In the genomic region with DNA sequence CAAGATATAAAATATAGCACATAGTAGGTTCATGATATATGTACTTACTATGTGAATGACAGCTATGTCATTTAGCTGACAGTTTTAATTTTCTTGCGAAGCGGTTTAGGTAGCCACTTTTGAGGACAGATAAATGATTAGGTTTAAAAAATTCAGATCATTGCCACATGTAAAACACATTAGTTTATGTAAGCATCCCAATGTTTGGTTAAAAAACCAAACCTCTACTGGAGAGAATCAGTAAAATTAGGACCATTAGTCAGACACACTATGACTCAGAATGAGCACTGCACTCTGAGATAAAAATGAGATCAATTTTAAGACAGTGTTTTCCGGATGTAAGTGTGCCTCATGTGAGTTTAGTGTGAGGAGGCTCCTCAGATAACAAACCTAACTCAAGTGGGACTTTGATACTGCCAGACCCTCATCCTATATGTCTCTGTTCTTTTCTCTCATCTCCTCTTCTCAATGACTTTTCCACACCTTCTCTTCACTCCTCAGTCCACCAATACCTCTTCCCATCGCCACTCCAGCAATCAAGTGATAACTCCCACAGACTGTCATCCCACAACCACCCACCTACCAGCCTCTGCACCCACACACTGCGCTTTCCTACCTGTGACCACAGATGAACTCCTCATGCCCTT, we compare ENCODE assay signal across 14 cellular contexts. TPM values are rescaled to one million over a fixed set of nuclear protein-coding genes. Genes with fewer than 3 reads are reported as not detected.
A peak's percentile ranks its signal among the peaks of the same experiment; 100 is the strongest.
DNase-seq lines count a peak whose midpoint lies in the region; TF ChIP-seq lines count a peak whose summit lies in the region.
"Had no signal": no experiment of that assay in that cellular context is flagged by ENCODE, and none has a peak within 500 bp of the region (broad histone marks: within the 10 kb centered on the region; RNA-seq: fewer than 3 reads in every experiment).

No MANE protein-coding gene starts in this region.

- no peaks in the 10 kb centered on the region for H3K36me3 ChIP-seq in Peyer's patch
- H3K36me3 ChIP-seq: MG63, upper lobe of left lung had no signal

- POLR2A ChIA-PET in activated CD4-positive, alpha-beta memory T cell treated with anti-CD3 and anti-CD28 coated beads for 36 hours (lab: Charles Lee) = interaction anchor here (1.2 kb wide), 1 partner anchor 171 kb away, joined by 3 read pairs; no protein-coding TSS in a partner anchor
- POLR2A ChIA-PET in activated CD4-positive, alpha-beta memory T cell treated with anti-CD3 and anti-CD28 coated beads, Interleukin-2, amount 10 ng/mL, durations not matched to agents 7 days and 5 days (lab: Charles Lee) = no interaction called here

- H3K4me3 ChIP-seq in astrocyte of the spinal cord (ENCODE audit: low read depth, low read length) (no peak overlapping the region), Peyer's patch (no peak overlapping the region)
- H3K4me3 ChIP-seq: MG63, upper lobe of left lung had no signal

- CTCF ChIA-PET in activated CD4-positive, alpha-beta memory T cell treated with anti-CD3 and anti-CD28 coated beads for 36 hours (lab: Charles Lee) = interaction anchor here (0.7 to 1.9 kb wide), 4 partner anchors 26 to 101 kb away, joined by 3 to 6 read pairs (median 4); no protein-coding TSS in a partner anchor
- CTCF ChIA-PET in activated CD4-positive, alpha-beta memory T cell treated with anti-CD3 and anti-CD28 coated beads, Interleukin-2, amount 10 ng/mL, durations not matched to agents 7 days and 5 days (lab: Charles Lee) = interaction anchor here (0.7 to 1.0 kb wide), 2 partner anchors 37 to 40 kb away, joined by 3 read pairs; no protein-coding TSS in a partner anchor

- no peaks in the 10 kb centered on the region for H3K9me3 Mint-ChIP-seq in activated CD4-positive, alpha-beta memory T cell treated with anti-CD3 and anti-CD28 coated beads for 36 hours
- no peaks in the 10 kb centered on the region for H3K9me3 Mint-ChIP-seq in activated CD4-positive, alpha-beta memory T cell treated with anti-CD3 and anti-CD28 coated beads, Interleukin-2, amount 10 ng/mL, durations not matched to agents 7 days and 5 days

- H3K27ac ChIP-seq in Peyer's patch = no peak overlapping the region
- H3K27ac ChIP-seq: upper lobe of left lung had no signal

- no peak overlapping the region for H3K4me3 Mint-ChIP-seq in activated CD4-positive, alpha-beta memory T cell treated with anti-CD3 and anti-CD28 coated beads for 36 hours
- H3K4me3 Mint-ChIP-seq in activated CD4-positive, alpha-beta memory T cell treated with anti-CD3 and anti-CD28 coated beads, Interleukin-2, amount 10 ng/mL, durations not matched to agents 7 days and 5 days = no peak overlapping the region
- H3K4me3 Mint-ChIP-seq: nephron progenitor cell had no signal

- H3K4me1 Mint-ChIP-seq in activated CD4-positive, alpha-beta memory T cell treated with anti-CD3 and anti-CD28 coated beads for 36 hours (ENCODE audit: low read depth) = peaks cover 24% of the 10 kb centered on the region
- H3K4me1 Mint-ChIP-seq in activated CD4-positive, alpha-beta memory T cell treated with anti-CD3 and anti-CD28 coated beads, Interleukin-2, amount 10 ng/mL, durations not matched to agents 7 days and 5 days = peaks cover 28% of the 10 kb centered on the region
- H3K4me1 Mint-ChIP-seq: nephron progenitor cell had no signal

- no peaks in the 10 kb centered on the region for H3K4me1 ChIP-seq in Peyer's patch
- H3K4me1 ChIP-seq: upper lobe of left lung had no signal

- no peak for TF ChIP-seq POLR2A in Peyer's patch (IDR thresholded peaks at IDR 0.05)

- H3K27me3 ChIP-seq in Peyer's patch = no peaks in the 10 kb centered on the region
- H3K27me3 ChIP-seq: MG63, upper lobe of left lung had no signal

- H3K27ac Mint-ChIP-seq in activated CD4-positive, alpha-beta memory T cell treated with anti-CD3 and anti-CD28 coated beads for 36 hours = peak overlapping the region; percentile 40
- no peak overlapping the region for H3K27ac Mint-ChIP-seq in activated CD4-positive, alpha-beta memory T cell treated with anti-CD3 and anti-CD28 coated beads, Interleukin-2, amount 10 ng/mL, durations not matched to agents 7 days and 5 days
- H3K27ac Mint-ChIP-seq: nephron progenitor cell had no signal

- intact Hi-C loops in activated CD4-positive, alpha-beta memory T cell treated with anti-CD3 and anti-CD28 coated beads for 36 hours (cut with micrococcal nuclease) = loop anchor here (5.0 kb wide), 1 partner anchor 176 kb away; no protein-coding TSS in a partner anchor

- no peaks in the 10 kb centered on the region for H3K9me3 ChIP-seq in Peyer's patch
- H3K9me3 ChIP-seq: MG63, upper lobe of left lung had no signal

- no peaks in the 10 kb centered on the region for H3K36me3 Mint-ChIP-seq in activated CD4-positive, alpha-beta memory T cell treated with anti-CD3 and anti-CD28 coated beads for 36 hours
- H3K36me3 Mint-ChIP-seq in activated CD4-positive, alpha-beta memory T cell treated with anti-CD3 and anti-CD28 coated beads, Interleukin-2, amount 10 ng/mL, durations not matched to agents 7 days and 5 days (ENCODE audit: low read depth) = no peaks in the 10 kb centered on the region

- TF ChIP-seq CTCF in astrocyte of the spinal cord (IDR thresholded peaks at IDR 0.05; ENCODE audit: low read depth, low read length) (no peak), Peyer's patch (IDR thresholded peaks at IDR 0.05) (no peak)

- H3K27me3 Mint-ChIP-seq in activated CD4-positive, alpha-beta memory T cell treated with anti-CD3 and anti-CD28 coated beads for 36 hours = peaks cover 36% of the 10 kb centered on the region
- peaks cover 11% of the 10 kb centered on the region for H3K27me3 Mint-ChIP-seq in activated CD4-positive, alpha-beta memory T cell treated with anti-CD3 and anti-CD28 coated beads, Interleukin-2, amount 10 ng/mL, durations not matched to agents 7 days and 5 days

- peak; percentile 25 for DNase-seq in activated CD4-positive, alpha-beta memory T cell treated with anti-CD3 and anti-CD28 coated beads for 36 hours
- DNase-seq in activated CD4-positive, alpha-beta memory T cell treated with anti-CD3 and anti-CD28 coated beads, Interleukin-2, amount 10 ng/mL, durations not matched to agents 7 days and 5 days = no peak
- DNase-seq in HS-5 (ENCODE audit: low read depth) (peak; percentile 65), astrocyte of the spinal cord (ENCODE audit: low read depth, low spot score) (peak; percentile 51), renal cortical epithelial cell (ENCODE audit: low read depth) (peak; percentile 48), Peyer's patch (no peak), NCI-H1417 treated with DMSO at 0.1 percent for 48 hours (lab: John Stamatoyannopoulos, UW) (no peak)
- no peak for DNase-seq in stimulated activated CD4-positive, alpha-beta T cell treated with anti-CD3 and anti-CD28 coated beads, Interleukin-12 subunit alpha, Interleukin-12 subunit beta, amount 100 ng/mL, for 4 hours
- DNase-seq: ACHN; MG63; nephron progenitor cell; stimulated activated CD4-positive, alpha-beta T cell treated with anti-CD3 and anti-CD28 coated beads, Interleukin-4, amount 100 ng/mL, for 4 hours; upper lobe of left lung had no signal

- in situ Hi-C loops in astrocyte of the spinal cord (cut with HindIII; ENCODE audit: low sequenced_read_pairs) = no loop called here

RNA-seq across cellular contexts. Expression of a gene that starts 6.8 kb away (rescaled TPM):
- total RNA-seq in activated CD4-positive, alpha-beta memory T cell treated with anti-CD3 and anti-CD28 coated beads for 36 hours = not detected
- not detected for total RNA-seq in activated CD4-positive, alpha-beta memory T cell treated with anti-CD3 and anti-CD28 coated beads, Interleukin-2, amount 10 ng/mL, durations not matched to agents 7 days and 5 days
- total RNA-seq in renal cortical epithelial cell (under 0.01 TPM in 1 of 2 replicates, not detected in the other), Peyer's patch (not detected)
- total RNA-seq: T-helper 1 cell treated with Interleukin-12 subunit alpha and Interleukin-12 subunit beta and Interleukin-4 antibody, amounts not matched to agents 30 ng/mL and 1 ng/mL, for 36 hours; upper lobe of left lung had no signal

RNA-seq across cellular contexts. Expression of a gene that starts 47.4 kb away (rescaled TPM):
- total RNA-seq in activated CD4-positive, alpha-beta memory T cell treated with anti-CD3 and anti-CD28 coated beads for 36 hours = not detected
- total RNA-seq in activated CD4-positive, alpha-beta memory T cell treated with anti-CD3 and anti-CD28 coated beads, Interleukin-2, amount 10 ng/mL, durations not matched to agents 7 days and 5 days = under 1 TPM; 0.23 to 0.30 TPM
- 4.2 and 60.3 TPM in 2 replicates for total RNA-seq in renal cortical epithelial cell
- total RNA-seq in Peyer's patch = 100 to 1,000 TPM in 3 of 4 donors, 10 to 100 TPM in 1; 44.6 to 297 (median 208) TPM

Comparison
In these comparisons a context has a peak if more than half of its experiments do, and no peak if none do; other contexts are left out.
1. DNase-seq: peak in activated CD4-positive, alpha-beta memory T cell treated with anti-CD3 and anti-CD28 coated beads for 36 hours (single experiment), HS-5 (single experiment), astrocyte of the spinal cord (single experiment) and renal cortical epithelial cell (single experiment); none in activated CD4-positive, alpha-beta memory T cell treated with anti-CD3 and anti-CD28 coated beads, Interleukin-2, amount 10 ng/mL, durations not matched to agents 7 days and 5 days (single experiment), stimulated activated CD4-positive, alpha-beta T cell treated with anti-CD3 and anti-CD28 coated beads, Interleukin-12 subunit alpha, Interleukin-12 subunit beta, amount 100 ng/mL, for 4 hours (single experiment), Peyer's patch (0 of 3) and NCI-H1417 treated with DMSO at 0.1 percent for 48 hours (single experiment).